2 cellular contexts compared by ENCODE assay signal in genomic region chr17:48522031-48522593, GRCh38.
TF ChIP-seq lines count a peak whose summit lies in the region.

No MANE protein-coding gene starts in this region.

TF ChIP-seq in liver, 16 proteins besides CTCF, POLR2A, EP300 and RAD21:
- TF ChIP-seq NR2F2 (IDR thresholded peaks at IDR 0.05) (peak; percentile 67), HNF4G (IDR thresholded peaks at IDR 0.05) (no peak), GABPA (IDR thresholded peaks at IDR 0.05 in 1 of 2, conservative IDR thresholded peaks at IDR 0.05 in 1 of 2) (no peak), ZBTB33 (IDR thresholded peaks at IDR 0.05) (no peak), YY1 (IDR thresholded peaks at IDR 0.05) (no peak), SP1 (IDR thresholded peaks at IDR 0.05) (peak; percentile 31), RXRA (IDR thresholded peaks at IDR 0.05) (peak; percentile 71 to 78)
- TF ChIP-seq, protein P1, sequence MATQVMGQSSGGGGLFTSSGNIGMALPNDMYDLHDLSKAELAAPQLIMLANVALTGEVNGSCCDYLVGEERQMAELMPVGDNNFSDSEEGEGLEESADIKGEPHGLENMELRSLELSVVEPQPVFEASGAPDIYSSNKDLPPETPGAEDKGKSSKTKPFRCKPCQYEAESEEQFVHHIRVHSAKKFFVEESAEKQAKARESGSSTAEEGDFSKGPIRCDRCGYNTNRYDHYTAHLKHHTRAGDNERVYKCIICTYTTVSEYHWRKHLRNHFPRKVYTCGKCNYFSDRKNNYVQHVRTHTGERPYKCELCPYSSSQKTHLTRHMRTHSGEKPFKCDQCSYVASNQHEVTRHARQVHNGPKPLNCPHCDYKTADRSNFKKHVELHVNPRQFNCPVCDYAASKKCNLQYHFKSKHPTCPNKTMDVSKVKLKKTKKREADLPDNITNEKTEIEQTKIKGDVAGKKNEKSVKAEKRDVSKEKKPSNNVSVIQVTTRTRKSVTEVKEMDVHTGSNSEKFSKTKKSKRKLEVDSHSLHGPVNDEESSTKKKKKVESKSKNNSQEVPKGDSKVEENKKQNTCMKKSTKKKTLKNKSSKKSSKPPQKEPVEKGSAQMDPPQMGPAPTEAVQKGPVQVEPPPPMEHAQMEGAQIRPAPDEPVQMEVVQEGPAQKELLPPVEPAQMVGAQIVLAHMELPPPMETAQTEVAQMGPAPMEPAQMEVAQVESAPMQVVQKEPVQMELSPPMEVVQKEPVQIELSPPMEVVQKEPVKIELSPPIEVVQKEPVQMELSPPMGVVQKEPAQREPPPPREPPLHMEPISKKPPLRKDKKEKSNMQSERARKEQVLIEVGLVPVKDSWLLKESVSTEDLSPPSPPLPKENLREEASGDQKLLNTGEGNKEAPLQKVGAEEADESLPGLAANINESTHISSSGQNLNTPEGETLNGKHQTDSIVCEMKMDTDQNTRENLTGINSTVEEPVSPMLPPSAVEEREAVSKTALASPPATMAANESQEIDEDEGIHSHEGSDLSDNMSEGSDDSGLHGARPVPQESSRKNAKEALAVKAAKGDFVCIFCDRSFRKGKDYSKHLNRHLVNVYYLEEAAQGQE (IDR thresholded peaks at IDR 0.05) = no peak

TF ChIP-seq in HepG2, 621 proteins besides CTCF, POLR2A, EP300 and RAD21:
- TF ChIP-seq ZNF343 (CRISPR knock-in tag; IDR thresholded peaks at IDR 0.05) (no peak), RFXANK (CRISPR knock-in tag; IDR thresholded peaks at IDR 0.05) (no peak), ZNF598 (CRISPR knock-in tag; IDR thresholded peaks at IDR 0.05; ENCODE audit: borderline replicate concordance) (no peak), FOXJ3 (CRISPR knock-in tag; IDR thresholded peaks at IDR 0.05; ENCODE audit: borderline replicate concordance) (no peak), AHDC1 (CRISPR knock-in tag; IDR thresholded peaks at IDR 0.05; ENCODE audit: borderline replicate concordance) (no peak), SRF (IDR thresholded peaks at IDR 0.05; ENCODE audit: low read depth, low read length) (no peak), SP5 (CRISPR knock-in tag; IDR thresholded peaks at IDR 0.05; ENCODE audit: borderline replicate concordance, low read depth) (no peak), ZFP90 (CRISPR knock-in tag; IDR thresholded peaks at IDR 0.05; ENCODE audit: borderline replicate concordance) (no peak), CBX5 (CRISPR knock-in tag; IDR thresholded peaks at IDR 0.05; ENCODE audit: borderline replicate concordance) (no peak), YEATS4 (CRISPR knock-in tag; IDR thresholded peaks at IDR 0.05; ENCODE audit: borderline replicate concordance) (no peak), ZNF816 (CRISPR knock-in tag; IDR thresholded peaks at IDR 0.05; ENCODE audit: borderline replicate concordance) (no peak), STAT5B (CRISPR knock-in tag; IDR thresholded peaks at IDR 0.05) (no peak), TCF12 (IDR thresholded peaks at IDR 0.05) (no peak), TCF12 (CRISPR knock-in tag; IDR thresholded peaks at IDR 0.05) (no peak), ZNF547 (CRISPR knock-in tag; IDR thresholded peaks at IDR 0.05) (no peak), ZMYM4 (CRISPR knock-in tag; IDR thresholded peaks at IDR 0.05) (no peak), XBP1 (CRISPR knock-in tag; IDR thresholded peaks at IDR 0.05) (no peak), ZNF768 (CRISPR knock-in tag; IDR thresholded peaks at IDR 0.05) (no peak), MEIS2 (CRISPR knock-in tag; IDR thresholded peaks at IDR 0.05) (no peak), BRD4 (CRISPR knock-in tag; IDR thresholded peaks at IDR 0.05) (no peak), RBAK (CRISPR knock-in tag; IDR thresholded peaks at IDR 0.05) (no peak)
TF ChIP-seq in HepG2: peak in this region for 0.
